ENCODE assay signal across 11 cellular contexts in the genomic region with DNA sequence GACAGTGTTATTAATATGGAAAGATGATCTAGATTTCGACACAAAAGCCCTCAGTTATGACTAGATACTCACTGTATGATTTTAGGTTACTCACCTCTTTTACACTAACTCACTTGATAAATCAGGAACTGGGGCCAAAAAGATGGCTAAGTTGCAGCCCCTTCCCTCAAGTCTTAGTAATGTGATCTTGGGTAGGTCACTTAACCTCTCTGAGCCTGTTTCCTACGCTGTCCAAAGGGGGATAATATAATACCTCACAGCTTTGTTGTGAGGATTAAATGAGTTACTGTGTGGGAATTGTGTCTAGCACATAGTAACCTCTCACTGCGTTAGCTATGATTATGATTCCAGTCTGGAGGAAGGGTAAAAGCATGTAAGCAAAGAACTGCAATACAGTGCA. TPM values are rescaled to one million over a fixed set of nuclear protein-coding genes. Genes with fewer than 3 reads are reported as not detected.
A peak's percentile ranks its signal among the peaks of the same experiment; 100 is the strongest.
DNase-seq lines count a peak whose midpoint lies in the region; ATAC-seq, FAIRE-seq and TF ChIP-seq lines count a peak whose summit lies in the region.
"Had no signal": no experiment of that assay in that cellular context is flagged by ENCODE, and none has a peak within 500 bp of the region (broad histone marks: within the 10 kb centered on the region; RNA-seq: fewer than 3 reads in every experiment).

No MANE protein-coding gene starts in this region.

- dilution Hi-C loops in endothelial cell of umbilical vein (cut with MboI; ENCODE audit: extremely low pct_ligation_motif_present, low sequenced_read_pairs), result no loop called here

- peaks cover 31% of the 10 kb centered on the region for H3K4me1 ChIP-seq in RWPE2 (ENCODE audit: insufficient read depth, poor library complexity, severe bottlenecking)
- H3K4me1 ChIP-seq in endothelial cell of umbilical vein (ENCODE audit: control insufficient read depth, extremely low read depth, insufficient read depth, low read length), result peaks cover 33% of the 10 kb centered on the region

- H3K27me3 Mint-ChIP-seq in activated T-cell treated with anti-CD3 and anti-CD28 coated beads, Interleukin-2, amount 50 U/mL, for 72 hours (ENCODE audit: low read depth), result no peaks in the 10 kb centered on the region

- no peaks in the 10 kb centered on the region for H3K27me3 ChIP-seq in RWPE2 (ENCODE audit: insufficient read depth, poor library complexity, severe bottlenecking)
- H3K27me3 ChIP-seq in endothelial cell of umbilical vein (ENCODE audit: control insufficient read depth in 2 of 2, insufficient read depth in 2 of 2, low read length in 2 of 2), result no peaks in the 10 kb centered on the region

- H3K4me3 ChIP-seq in RWPE2 (ENCODE audit: severe bottlenecking) (peak overlapping the region; percentile 79), endothelial cell of umbilical vein (replicated peaks in 1 of 3; ENCODE audit: insufficient read depth in 1 of 3, low read depth in 1 of 3, low read length in 3 of 3) (no peak overlapping the region)

- no peaks in the 10 kb centered on the region for H3K9me1 ChIP-seq in endothelial cell of umbilical vein (replicated peaks; ENCODE audit: control insufficient read depth, extremely low read depth, insufficient read depth, low read length)

- peaks cover 68% of the 10 kb centered on the region for H3K4me1 Mint-ChIP-seq in activated T-cell treated with anti-CD3 and anti-CD28 coated beads, Interleukin-2, amount 50 U/mL, for 72 hours (ENCODE audit: low read depth)
- H3K4me1 Mint-ChIP-seq in stimulated activated effector memory CD8-positive, alpha-beta T cell treated with anti-CD3 and anti-CD28 coated beads, Interleukin-12 subunit alpha, Interleukin-12 subunit beta, amount 100 ng/mL, for 72 hours, result peaks cover 55% of the 10 kb centered on the region

- H4K20me1 ChIP-seq in endothelial cell of umbilical vein (replicated peaks; ENCODE audit: control insufficient read depth, extremely low read depth, insufficient read depth, low read length), result no peaks in the 10 kb centered on the region

- FAIRE-seq in endothelial cell of umbilical vein (lab: Jason Lieb, UNC), result no peak

- H3K79me2 ChIP-seq in endothelial cell of umbilical vein (ENCODE audit: control insufficient read depth, insufficient read depth, low read length), result peaks cover 86% of the 10 kb centered on the region

- CTCF ChIA-PET in endothelial cell of umbilical vein (lab: Charles Lee), result no interaction called here

- no peak overlapping the region for H2AFZ ChIP-seq in endothelial cell of umbilical vein (ENCODE audit: low read depth, low read length)

- POLR2A ChIA-PET in endothelial cell of umbilical vein (lab: Charles Lee), result no interaction called here

- no TSS peak for BruUV-seq in endothelial cell of umbilical vein (replicated peaks; lab: Mats Ljungman, UMichigan)

- no peak for DNase-seq in activated T-cell treated with anti-CD3 and anti-CD28 coated beads, Interleukin-2, amount 50 U/mL, for 72 hours
- no peak for DNase-seq in activated T-cell treated with anti-CD3 and anti-CD28 coated beads for 4 hours
- DNase-seq in RWPE2 (ENCODE audit: low spot score), result no peak
- no peak for DNase-seq in endothelial cell of umbilical vein (ENCODE audit: low read depth, low spot score)
- DNase-seq in stimulated activated effector memory CD8-positive, alpha-beta T cell treated with anti-CD3 and anti-CD28 coated beads, Interleukin-12 subunit alpha, Interleukin-12 subunit beta, amount 100 ng/mL, for 72 hours (ENCODE audit: low spot score in 2 of 2), result no peak
- DNase-seq in LoVo (ENCODE audit: low spot score), result no peak
- DNase-seq: activated effector memory CD4-positive, alpha-beta T cell treated with Interleukin-2 at 50 U/mL for 16 hours; NCI-H2107; SW 1271 had no signal

- no peaks in the 10 kb centered on the region for H3K9me3 Mint-ChIP-seq in activated T-cell treated with anti-CD3 and anti-CD28 coated beads, Interleukin-2, amount 50 U/mL, for 72 hours
- H3K9me3 Mint-ChIP-seq in stimulated activated effector memory CD8-positive, alpha-beta T cell treated with anti-CD3 and anti-CD28 coated beads, Interleukin-12 subunit alpha, Interleukin-12 subunit beta, amount 100 ng/mL, for 72 hours, result no peaks in the 10 kb centered on the region

- TF ChIP-seq CTCF in RWPE2 (IDR thresholded peaks at IDR 0.05; ENCODE audit: poor library complexity, severe bottlenecking) (no peak), endothelial cell of umbilical vein (IDR thresholded peaks at IDR 0.05; ENCODE audit: extremely low read depth in 1 of 2, insufficient read depth in 1 of 2, low read depth in 1 of 2, low read length in 2 of 2) (no peak)

- TF ChIP-seq POLR2A in endothelial cell of umbilical vein (IDR thresholded peaks at IDR 0.05; ENCODE audit: low read depth, low read length), result no peak

- no peaks in the 10 kb centered on the region for H3K9me3 ChIP-seq in RWPE2 (ENCODE audit: severe bottlenecking)
- no peaks in the 10 kb centered on the region for H3K9me3 ChIP-seq in endothelial cell of umbilical vein (replicated peaks; ENCODE audit: control insufficient read depth, insufficient read depth, low read length)

- H3K4me3 Mint-ChIP-seq in activated T-cell treated with anti-CD3 and anti-CD28 coated beads, Interleukin-2, amount 50 U/mL, for 72 hours, result peak overlapping the region; percentile 84 to 98
- peak overlapping the region; percentile 95 for H3K4me3 Mint-ChIP-seq in stimulated activated effector memory CD8-positive, alpha-beta T cell treated with anti-CD3 and anti-CD28 coated beads, Interleukin-12 subunit alpha, Interleukin-12 subunit beta, amount 100 ng/mL, for 72 hours

- no peak overlapping the region for H3K9ac ChIP-seq in endothelial cell of umbilical vein (replicated peaks; ENCODE audit: extremely low read depth, insufficient read depth, low read length)

- intact Hi-C loops in endothelial cell of umbilical vein (cut with micrococcal nuclease), result no loop called here

- peak overlapping the region; percentile 95 for H3K27ac Mint-ChIP-seq in activated T-cell treated with anti-CD3 and anti-CD28 coated beads, Interleukin-2, amount 50 U/mL, for 72 hours
- H3K27ac Mint-ChIP-seq in stimulated activated effector memory CD8-positive, alpha-beta T cell treated with anti-CD3 and anti-CD28 coated beads, Interleukin-12 subunit alpha, Interleukin-12 subunit beta, amount 100 ng/mL, for 72 hours, result peak overlapping the region; percentile 98

- H3K27ac ChIP-seq in RWPE2 (ENCODE audit: poor library complexity, severe bottlenecking) (no peak overlapping the region), endothelial cell of umbilical vein (ENCODE audit: insufficient read depth, low read depth, low read length) (no peak overlapping the region)

- peaks cover 3 to 6% of the 10 kb centered on the region in 2 donors for H3K36me3 Mint-ChIP-seq in activated T-cell treated with anti-CD3 and anti-CD28 coated beads, Interleukin-2, amount 50 U/mL, for 72 hours (ENCODE audit: insufficient read depth in 2 of 2)
- H3K36me3 Mint-ChIP-seq in stimulated activated effector memory CD8-positive, alpha-beta T cell treated with anti-CD3 and anti-CD28 coated beads, Interleukin-12 subunit alpha, Interleukin-12 subunit beta, amount 100 ng/mL, for 72 hours, result peaks cover 33% of the 10 kb centered on the region

- no peak for ATAC-seq in activated T-cell treated with anti-CD3 and anti-CD28 coated beads, Interleukin-2, amount 50 U/mL, for 72 hours (replicated peaks in 1 of 2)
- ATAC-seq in RWPE2 (ENCODE audit: low read depth) (no peak), GM21737 (IDR thresholded peaks at IDR 0.05; ENCODE audit: unreplicated experiment) (no peak), HG03521 (IDR thresholded peaks at IDR 0.05; ENCODE audit: unreplicated experiment) (no peak)
- ATAC-seq in stimulated activated effector memory CD8-positive, alpha-beta T cell treated with anti-CD3 and anti-CD28 coated beads, Interleukin-12 subunit alpha, Interleukin-12 subunit beta, amount 100 ng/mL, for 72 hours, result no peak

- peak overlapping the region; percentile 73 for H3K4me2 ChIP-seq in endothelial cell of umbilical vein (ENCODE audit: insufficient read depth, low read length)

- H3K36me3 ChIP-seq in RWPE2 (ENCODE audit: low read depth) (peaks cover 63% of the 10 kb centered on the region), endothelial cell of umbilical vein (ENCODE audit: control insufficient read depth in 2 of 2, extremely low read depth in 1 of 2, insufficient read depth in 2 of 2, low read length in 2 of 2) (peaks cover 1 to 4% of the 10 kb centered on the region in 2 experiments)

TF ChIP-seq in endothelial cell of umbilical vein, 7 proteins besides CTCF, POLR2A, EP300 and RAD21 (continues in another document):
- TF ChIP-seq GATA2 (IDR thresholded peaks at IDR 0.05; ENCODE audit: insufficient read depth, insufficient read length, low read depth, low read length) (no peak), JUN (IDR thresholded peaks at IDR 0.05; ENCODE audit: borderline replicate concordance, insufficient read depth, insufficient read length, low read depth) (no peak), POLR2AphosphoS5 (IDR thresholded peaks at IDR 0.05; ENCODE audit: insufficient read depth, low read depth, low read length) (no peak), FOS (IDR thresholded peaks at IDR 0.05; ENCODE audit: borderline replicate concordance, insufficient read depth, low read length) (no peak), MYC (IDR thresholded peaks at IDR 0.05; ENCODE audit: low read depth, low read length) (no peak)

RNA-seq across cellular contexts. Expression of a gene that starts 1.3 kb away (rescaled TPM):
- 10 to 100 TPM; 25.8 to 26.6 TPM for total RNA-seq in activated T-cell treated with anti-CD3 and anti-CD28 coated beads, Interleukin-2, amount 50 U/mL, for 72 hours
- total RNA-seq in endothelial cell of umbilical vein, result 21.4 and 23.2 TPM in 2 replicates
- polyA plus RNA-seq in endothelial cell of umbilical vein, result 13.2 and 13.5 TPM in 2 replicates
- polyA plus RNA-seq in endothelial cell of umbilical vein (2011; cell fraction: cytosol; rRNA removed), result 12.5 and 13.7 TPM in 2 replicates
- 18.0 and 19.7 TPM in 2 replicates for polyA plus RNA-seq in endothelial cell of umbilical vein (2011; cell fraction: nucleus; rRNA removed)
- 15.3 and 20.3 TPM in 2 replicates for polyA plus RNA-seq in endothelial cell of umbilical vein (2012)
- 37.5 and 40.6 TPM in 2 replicates for polyA minus RNA-seq in endothelial cell of umbilical vein
- polyA minus RNA-seq in endothelial cell of umbilical vein (2011; cell fraction: cytosol; rRNA and poly(A)+ RNA removed), result 35.0 TPM
- 25.1 and 40.8 TPM in 2 replicates for polyA minus RNA-seq in endothelial cell of umbilical vein (2011; cell fraction: nucleus; rRNA and poly(A)+ RNA removed)

RNA-seq across cellular contexts. Expression of a gene that starts 1.6 kb away (rescaled TPM):
- 10 to 100 TPM; 33.3 to 52.3 TPM for total RNA-seq in activated T-cell treated with anti-CD3 and anti-CD28 coated beads, Interleukin-2, amount 50 U/mL, for 72 hours
- 24.5 and 29.3 TPM in 2 replicates for total RNA-seq in endothelial cell of umbilical vein
- polyA plus RNA-seq in endothelial cell of umbilical vein, result 11.0 and 13.0 TPM in 2 replicates
- polyA plus RNA-seq in endothelial cell of umbilical vein (2011; cell fraction: cytosol; rRNA removed), result 12.9 and 13.1 TPM in 2 replicates
- polyA plus RNA-seq in endothelial cell of umbilical vein (2011; cell fraction: nucleus; rRNA removed), result 26.2 and 28.8 TPM in 2 replicates
- polyA plus RNA-seq in endothelial cell of umbilical vein (2012), result 15.5 and 16.1 TPM in 2 replicates
- 24.7 and 25.7 TPM in 2 replicates for polyA minus RNA-seq in endothelial cell of umbilical vein
- polyA minus RNA-seq in endothelial cell of umbilical vein (2011; cell fraction: cytosol; rRNA and poly(A)+ RNA removed), result 35.5 TPM
- 31.7 and 52.8 TPM in 2 replicates for polyA minus RNA-seq in endothelial cell of umbilical vein (2011; cell fraction: nucleus; rRNA and poly(A)+ RNA removed)
